8 cellular contexts compared by ENCODE assay signal in the genomic region with DNA sequence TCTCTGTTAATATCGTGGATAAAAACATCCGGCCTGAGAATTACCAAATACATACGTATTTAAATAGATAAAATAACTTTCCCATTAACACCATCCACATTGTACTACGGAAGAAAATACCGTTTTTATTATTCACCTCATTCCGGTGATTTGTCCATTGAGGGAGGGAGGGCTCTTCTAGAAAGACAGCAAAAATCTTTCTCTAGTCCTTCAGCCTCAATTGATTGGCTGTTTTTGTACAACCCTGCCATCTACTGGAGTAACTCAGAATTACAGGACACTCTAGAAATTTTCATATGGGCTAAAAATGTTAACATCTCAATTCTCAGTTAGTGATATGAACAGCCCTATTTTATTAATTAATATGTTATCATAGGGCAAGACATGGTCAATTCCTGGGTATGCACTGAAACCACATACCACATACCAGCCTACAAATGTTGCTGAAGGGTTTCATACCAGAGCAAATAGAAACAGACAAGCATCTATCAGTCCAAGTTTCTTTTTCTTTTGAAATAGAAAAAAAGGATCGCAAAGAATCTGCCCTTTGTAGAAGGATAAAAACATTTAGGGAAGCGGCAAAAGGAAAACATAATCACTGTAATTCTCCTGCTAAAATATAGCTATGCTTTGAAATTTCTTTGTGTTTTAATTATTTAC. TPM values are rescaled to one million over a fixed set of nuclear protein-coding genes. Genes with fewer than 3 reads are reported as not detected.
A peak's percentile ranks its signal among the peaks of the same experiment; 100 is the strongest.
DNase-seq lines count a peak whose midpoint lies in the region; ATAC-seq, FAIRE-seq and TF ChIP-seq lines count a peak whose summit lies in the region.

No MANE protein-coding gene starts in this region.

- H3K4me3 ChIP-seq in AG04449 (ENCODE audit: low read depth, low read length) (no peak overlapping the region), astrocyte of the cerebellum (ENCODE audit: low read depth, low read length) (peak overlapping the region; percentile 17), small intestine (ENCODE audit: low read depth in 1 of 2, low read length in 2 of 2) (no peak overlapping the region)

- CTCF ChIA-PET in AG04449 (lab: Yijun Ruan, JAX): interaction anchor here (0.7 to 2.3 kb wide), 20 partner anchors 8 to 749 kb away, joined by 3 to 24 read pairs (median 3); a partner anchor contains a TSS

- POLR2A ChIA-PET in AG04449 (lab: Yijun Ruan, JAX): no interaction called here

- no peak for FAIRE-seq in small intestine (lab: Jason Lieb, UNC)

- in situ Hi-C loops in astrocyte of the cerebellum (cut with HindIII; ENCODE audit: low sequenced_read_pairs): no loop called here

- H3K27me3 ChIP-seq in small intestine (ENCODE audit: control insufficient read depth in 2 of 2, insufficient read depth in 2 of 2, low read length in 2 of 2): no peaks in the 10 kb centered on the region

- DNase-seq in AG04449 (ENCODE audit: low read depth, low spot score) (peak; percentile 53), GM04504 (ENCODE audit: low read depth) (peak; percentile 46), NCI-H774 (lab: John Stamatoyannopoulos, UW) (peak; percentile 35), astrocyte of the cerebellum (ENCODE audit: low read depth) (peak; percentile 43), iPS DF 19.7 (ENCODE audit: low read depth, low spot score) (peak; percentile 2), small intestine (peak; percentile 57)
- DNase-seq in stimulated activated CD4-positive, alpha-beta T cell treated with anti-CD3 and anti-CD28 coated beads, Interleukin-4, amount 100 ng/mL, for 4 hours: no peak

- H3K27ac ChIP-seq in small intestine (ENCODE audit: low read depth in 1 of 2, low read length in 1 of 2): no peak overlapping the region

- ATAC-seq in HG03378 (IDR thresholded peaks at IDR 0.05; ENCODE audit: unreplicated experiment): peak; percentile 75

- H3K9me3 ChIP-seq in small intestine (ENCODE audit: control insufficient read depth, low read depth): no peaks in the 10 kb centered on the region

- H3K4me1 ChIP-seq in small intestine (ENCODE audit: control insufficient read depth in 2 of 2, insufficient read depth in 1 of 2, low read depth in 1 of 2, low read length in 1 of 2): no peaks in the 10 kb centered on the region

- TF ChIP-seq CTCF in AG04449 (IDR thresholded peaks at IDR 0.05; ENCODE audit: insufficient read depth, low read length, missing control alignments): peak; percentile 54
- peak; percentile 70 for TF ChIP-seq CTCF in astrocyte of the cerebellum (IDR thresholded peaks at IDR 0.05; ENCODE audit: low read depth, low read length, missing control alignments)

- no peaks in the 10 kb centered on the region for H3K36me3 ChIP-seq in small intestine (ENCODE audit: control insufficient read depth in 2 of 2, insufficient read depth in 2 of 2, low read length in 2 of 2)

- WGBS in small intestine, 3 donors: 18 to 21% (median 20%) methylated on average over 8 of the region's 8 CpGs

RNA-seq across cellular contexts. Expression of a gene that starts 55.8 kb away (rescaled TPM):
- polyA plus RNA-seq in small intestine: 10 to 100 TPM in 1 of 3 donors, 1 to 10 TPM in 2; 2.7 to 20.6 (median 4.9) TPM

Comparison
In these comparisons a context has a peak if more than half of its experiments do, and no peak if none do; other contexts are left out.
1. DNase-seq: peak in AG04449 (single experiment), GM04504 (single experiment), NCI-H774 (single experiment), astrocyte of the cerebellum (single experiment), iPS DF 19.7 (single experiment) and small intestine (single experiment); none in stimulated activated CD4-positive, alpha-beta T cell treated with anti-CD3 and anti-CD28 coated beads, Interleukin-4, amount 100 ng/mL, for 4 hours (0 of 2).